Comparison of ENCODE assay signal across 1 cellular context in the genomic region with DNA sequence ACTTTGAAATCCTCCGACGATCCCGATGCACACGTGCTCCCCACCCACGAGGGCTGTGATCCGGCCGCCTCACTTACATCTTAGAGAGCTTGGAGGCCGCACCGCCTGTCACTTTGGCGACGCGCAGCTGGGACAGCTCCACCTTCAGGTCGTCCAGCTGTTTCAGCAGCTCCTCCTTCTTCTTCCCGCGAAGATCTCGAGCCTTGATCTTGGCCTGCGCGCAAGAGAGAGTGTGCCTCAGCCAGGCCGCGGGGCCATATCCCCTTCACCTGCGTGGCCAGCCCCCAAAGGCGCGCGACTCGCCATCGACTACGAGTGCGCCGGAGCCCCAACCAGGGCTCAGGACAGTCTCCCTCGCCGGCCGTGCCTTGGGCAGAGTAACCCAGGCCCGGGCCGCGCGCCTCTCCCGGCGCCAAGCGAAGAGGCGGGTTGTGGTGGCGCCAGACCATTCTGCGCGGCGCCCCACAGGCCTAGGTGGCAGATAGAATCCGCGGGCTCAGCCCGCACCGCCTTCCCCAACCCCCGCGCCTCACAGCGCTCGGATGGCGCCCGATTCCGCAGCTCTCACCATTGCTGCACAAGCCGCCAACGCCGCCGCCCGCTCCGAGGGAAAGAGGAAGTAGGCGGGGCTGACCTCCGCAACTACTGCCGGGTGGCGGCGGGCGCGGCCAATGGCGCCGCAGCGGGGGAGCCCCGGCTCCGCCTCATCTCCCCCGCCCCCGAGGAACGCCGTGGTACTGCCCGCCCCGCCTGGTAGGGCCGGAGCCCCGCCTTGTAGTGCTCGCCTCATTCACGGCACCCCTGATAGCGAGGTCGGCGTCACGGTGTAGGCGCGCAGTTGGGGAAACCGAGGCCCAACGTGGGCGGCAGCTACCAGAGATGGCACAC.
TF ChIP-seq lines count a peak whose summit lies in the region.

A gene (plus strand): TSS at position 789 of the 888 bp plus-strand sequence. CDS start 7,161 bp downstream, outside the sequence.
A gene (minus strand): TSS at position 616 of the 888 bp plus-strand sequence. CDS start 45 bp downstream, at position 571.

TF ChIP-seq in K562, 482 proteins besides CTCF, POLR2A, EP300 and RAD21 (continued from another document):
- TF ChIP-seq, protein P1, sequence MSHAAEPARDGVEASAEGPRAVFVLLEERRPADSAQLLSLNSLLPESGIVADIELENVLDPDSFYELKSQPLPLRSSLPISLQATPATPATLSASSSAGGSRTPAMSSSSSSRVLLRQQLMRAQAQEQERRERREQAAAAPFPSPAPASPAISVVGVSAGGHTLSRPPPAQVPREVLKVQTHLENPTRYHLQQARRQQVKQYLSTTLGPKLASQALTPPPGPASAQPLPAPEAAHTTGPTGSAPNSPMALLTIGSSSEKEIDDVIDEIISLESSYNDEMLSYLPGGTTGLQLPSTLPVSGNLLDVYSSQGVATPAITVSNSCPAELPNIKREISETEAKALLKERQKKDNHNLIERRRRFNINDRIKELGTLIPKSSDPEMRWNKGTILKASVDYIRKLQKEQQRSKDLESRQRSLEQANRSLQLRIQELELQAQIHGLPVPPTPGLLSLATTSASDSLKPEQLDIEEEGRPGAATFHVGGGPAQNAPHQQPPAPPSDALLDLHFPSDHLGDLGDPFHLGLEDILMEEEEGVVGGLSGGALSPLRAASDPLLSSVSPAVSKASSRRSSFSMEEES (CRISPR knock-in tag; IDR thresholded peaks at IDR 0.05), result no peak
- TF ChIP-seq, protein P2, sequence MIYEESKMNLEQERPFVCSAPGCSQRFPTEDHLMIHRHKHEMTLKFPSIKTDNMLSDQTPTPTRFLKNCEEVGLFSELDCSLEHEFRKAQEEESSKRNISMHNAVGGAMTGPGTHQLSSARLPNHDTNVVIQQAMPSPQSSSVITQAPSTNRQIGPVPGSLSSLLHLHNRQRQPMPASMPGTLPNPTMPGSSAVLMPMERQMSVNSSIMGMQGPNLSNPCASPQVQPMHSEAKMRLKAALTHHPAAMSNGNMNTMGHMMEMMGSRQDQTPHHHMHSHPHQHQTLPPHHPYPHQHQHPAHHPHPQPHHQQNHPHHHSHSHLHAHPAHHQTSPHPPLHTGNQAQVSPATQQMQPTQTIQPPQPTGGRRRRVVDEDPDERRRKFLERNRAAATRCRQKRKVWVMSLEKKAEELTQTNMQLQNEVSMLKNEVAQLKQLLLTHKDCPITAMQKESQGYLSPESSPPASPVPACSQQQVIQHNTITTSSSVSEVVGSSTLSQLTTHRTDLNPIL (CRISPR knock-in tag; IDR thresholded peaks at IDR 0.05), result no peak
- TF ChIP-seq CBX5 (IDR thresholded peaks at IDR 0.05; ENCODE audit: borderline replicate concordance, low read depth) (no peak), MEF2A (IDR thresholded peaks at IDR 0.05; ENCODE audit: control insufficient read depth, low read depth, low read length) (no peak), TRIM24 (IDR thresholded peaks at IDR 0.05) (no peak), RHOXF2B (CRISPR knock-in tag; conservative IDR thresholded peaks at IDR 0.05) (0 out of 2 replicates have a peak, but pooled peaks have one; percentile 19), FOXJ3 (CRISPR knock-in tag; IDR thresholded peaks at IDR 0.05) (no peak), NR4A1 (CRISPR knock-in tag; IDR thresholded peaks at IDR 0.05) (no peak), NR4A1 (tag; IDR thresholded peaks at IDR 0.05) (peak; percentile 75; the same call in 1 of the 2 replicates), SETDB1 (IDR thresholded peaks at IDR 0.05; ENCODE audit: low read length) (no peak), TCF7L2 (IDR thresholded peaks at IDR 0.05; ENCODE audit: low read depth, low read length) (peak; percentile 95), FOXM1 (IDR thresholded peaks at IDR 0.05; ENCODE audit: low read depth) (no peak), FOXM1 (CRISPR knock-in tag; IDR thresholded peaks at IDR 0.05; ENCODE audit: low read depth) (peak; percentile 81; the same call in 1 of the 2 replicates), CBX3 (IDR thresholded peaks at IDR 0.05; ENCODE audit: borderline replicate concordance in 1 of 2, low read length in 2 of 2) (no peak), RBBP5 (IDR thresholded peaks at IDR 0.05; ENCODE audit: borderline replicate concordance, insufficient read depth, low read length, poor library complexity, severe bottlenecking) (peak; percentile 99), ARID2 (IDR thresholded peaks at IDR 0.05) (no peak), RBM14 (IDR thresholded peaks at IDR 0.05; ENCODE audit: borderline replicate concordance, insufficient read depth, low read depth, low read length) (peak; percentile 81; the same call in 1 of the 2 replicates), FOXK2 (conservative IDR thresholded peaks at IDR 0.05 in 1 of 2, IDR thresholded peaks at IDR 0.05 in 1 of 2; ENCODE audit: low read depth in 2 of 2) (peak; percentile 44 to 99; a peak in 2 of 4 replicates), JUNB (CRISPR knock-in tag; conservative IDR thresholded peaks at IDR 0.05) (no peak), DMBX1 (CRISPR knock-in tag; IDR thresholded peaks at IDR 0.05; ENCODE audit: borderline replicate concordance) (no peak), SRSF9 (IDR thresholded peaks at IDR 0.05; ENCODE audit: borderline replicate concordance, low read depth, low read length) (no peak), FOSL1 (tag; conservative IDR thresholded peaks at IDR 0.05) (0 out of 2 replicates have a peak, but pooled peaks have one; percentile 26), EZH2 (IDR thresholded peaks at IDR 0.05; ENCODE audit: borderline replicate concordance, low read depth, low read length) (no peak)
- TF ChIP-seq, protein P3, sequence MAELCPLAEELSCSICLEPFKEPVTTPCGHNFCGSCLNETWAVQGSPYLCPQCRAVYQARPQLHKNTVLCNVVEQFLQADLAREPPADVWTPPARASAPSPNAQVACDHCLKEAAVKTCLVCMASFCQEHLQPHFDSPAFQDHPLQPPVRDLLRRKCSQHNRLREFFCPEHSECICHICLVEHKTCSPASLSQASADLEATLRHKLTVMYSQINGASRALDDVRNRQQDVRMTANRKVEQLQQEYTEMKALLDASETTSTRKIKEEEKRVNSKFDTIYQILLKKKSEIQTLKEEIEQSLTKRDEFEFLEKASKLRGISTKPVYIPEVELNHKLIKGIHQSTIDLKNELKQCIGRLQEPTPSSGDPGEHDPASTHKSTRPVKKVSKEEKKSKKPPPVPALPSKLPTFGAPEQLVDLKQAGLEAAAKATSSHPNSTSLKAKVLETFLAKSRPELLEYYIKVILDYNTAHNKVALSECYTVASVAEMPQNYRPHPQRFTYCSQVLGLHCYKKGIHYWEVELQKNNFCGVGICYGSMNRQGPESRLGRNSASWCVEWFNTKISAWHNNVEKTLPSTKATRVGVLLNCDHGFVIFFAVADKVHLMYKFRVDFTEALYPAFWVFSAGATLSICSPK (IDR thresholded peaks at IDR 0.05; ENCODE audit: borderline replicate concordance), result no peak
- TF ChIP-seq, protein P4, sequence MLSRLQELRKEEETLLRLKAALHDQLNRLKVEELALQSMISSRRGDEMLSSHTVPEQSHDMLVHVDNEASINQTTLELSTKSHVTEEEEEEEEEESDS (CRISPR knock-in tag; IDR thresholded peaks at IDR 0.05), result no peak
- TF ChIP-seq, protein P5, sequence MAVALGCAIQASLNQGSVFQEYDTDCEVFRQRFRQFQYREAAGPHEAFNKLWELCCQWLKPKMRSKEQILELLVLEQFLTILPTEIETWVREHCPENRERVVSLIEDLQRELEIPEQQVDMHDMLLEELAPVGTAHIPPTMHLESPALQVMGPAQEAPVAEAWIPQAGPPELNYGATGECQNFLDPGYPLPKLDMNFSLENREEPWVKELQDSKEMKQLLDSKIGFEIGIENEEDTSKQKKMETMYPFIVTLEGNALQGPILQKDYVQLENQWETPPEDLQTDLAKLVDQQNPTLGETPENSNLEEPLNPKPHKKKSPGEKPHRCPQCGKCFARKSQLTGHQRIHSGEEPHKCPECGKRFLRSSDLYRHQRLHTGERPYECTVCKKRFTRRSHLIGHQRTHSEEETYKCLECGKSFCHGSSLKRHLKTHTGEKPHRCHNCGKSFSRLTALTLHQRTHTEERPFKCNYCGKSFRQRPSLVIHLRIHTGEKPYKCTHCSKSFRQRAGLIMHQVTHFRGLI (CRISPR knock-in tag; IDR thresholded peaks at IDR 0.05), result no peak
- TF ChIP-seq, protein P6, sequence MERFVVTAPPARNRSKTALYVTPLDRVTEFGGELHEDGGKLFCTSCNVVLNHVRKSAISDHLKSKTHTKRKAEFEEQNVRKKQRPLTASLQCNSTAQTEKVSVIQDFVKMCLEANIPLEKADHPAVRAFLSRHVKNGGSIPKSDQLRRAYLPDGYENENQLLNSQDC (CRISPR knock-in tag; IDR thresholded peaks at IDR 0.05), result peak; percentile 77; the same call in 1 of the 2 replicates
- TF ChIP-seq, protein P7, sequence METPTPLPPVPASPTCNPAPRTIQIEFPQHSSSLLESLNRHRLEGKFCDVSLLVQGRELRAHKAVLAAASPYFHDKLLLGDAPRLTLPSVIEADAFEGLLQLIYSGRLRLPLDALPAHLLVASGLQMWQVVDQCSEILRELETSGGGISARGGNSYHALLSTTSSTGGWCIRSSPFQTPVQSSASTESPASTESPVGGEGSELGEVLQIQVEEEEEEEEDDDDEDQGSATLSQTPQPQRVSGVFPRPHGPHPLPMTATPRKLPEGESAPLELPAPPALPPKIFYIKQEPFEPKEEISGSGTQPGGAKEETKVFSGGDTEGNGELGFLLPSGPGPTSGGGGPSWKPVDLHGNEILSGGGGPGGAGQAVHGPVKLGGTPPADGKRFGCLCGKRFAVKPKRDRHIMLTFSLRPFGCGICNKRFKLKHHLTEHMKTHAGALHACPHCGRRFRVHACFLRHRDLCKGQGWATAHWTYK (CRISPR knock-in tag; IDR thresholded peaks at IDR 0.05), result no peak; the same call in 1 of the 2 replicates
- TF ChIP-seq, protein P8, sequence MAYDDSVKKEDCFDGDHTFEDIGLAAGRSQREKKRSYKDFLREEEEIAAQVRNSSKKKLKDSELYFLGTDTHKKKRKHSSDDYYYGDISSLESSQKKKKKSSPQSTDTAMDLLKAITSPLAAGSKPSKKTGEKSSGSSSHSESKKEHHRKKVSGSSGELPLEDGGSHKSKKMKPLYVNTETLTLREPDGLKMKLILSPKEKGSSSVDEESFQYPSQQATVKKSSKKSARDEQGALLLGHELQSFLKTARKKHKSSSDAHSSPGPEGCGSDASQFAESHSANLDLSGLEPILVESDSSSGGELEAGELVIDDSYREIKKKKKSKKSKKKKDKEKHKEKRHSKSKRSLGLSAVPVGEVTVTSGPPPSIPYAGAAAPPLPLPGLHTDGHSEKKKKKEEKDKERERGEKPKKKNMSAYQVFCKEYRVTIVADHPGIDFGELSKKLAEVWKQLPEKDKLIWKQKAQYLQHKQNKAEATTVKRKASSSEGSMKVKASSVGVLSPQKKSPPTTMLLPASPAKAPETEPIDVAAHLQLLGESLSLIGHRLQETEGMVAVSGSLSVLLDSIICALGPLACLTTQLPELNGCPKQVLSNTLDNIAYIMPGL (CRISPR knock-in tag; IDR thresholded peaks at IDR 0.05), result no peak; the same call in 1 of the 2 replicates
TF ChIP-seq in K562: peak in this region for 154.
